ENCODE assay signal across 31 cellular contexts in the genomic region with DNA sequence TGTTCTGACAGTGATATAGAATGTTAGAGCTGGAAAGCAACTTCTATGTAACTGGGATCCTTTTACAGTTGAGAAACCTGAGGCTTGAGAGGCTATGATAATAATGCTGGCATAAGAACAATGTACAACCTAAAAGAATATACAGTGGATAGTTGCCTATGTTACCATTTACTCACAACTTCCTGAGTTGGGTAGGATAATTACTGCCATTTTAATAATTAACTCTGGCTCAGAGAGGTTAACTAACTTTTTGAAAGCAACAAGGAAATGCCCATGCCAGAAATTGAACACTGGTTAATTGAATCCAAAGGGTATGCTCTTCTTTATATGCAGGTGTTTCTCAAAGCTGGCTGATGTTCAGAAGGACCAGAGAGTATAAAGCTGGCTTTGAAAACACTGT.
"Had no signal": no experiment of that assay in that cellular context is flagged by ENCODE, and none has a peak within 500 bp of the region (broad histone marks: within the 10 kb centered on the region; RNA-seq: fewer than 3 reads in every experiment).

No MANE protein-coding gene starts in this region.

- FAIRE-seq: K562, RCC 7860 had no signal

- H3K27me3 ChIP-seq: SJCRH30 had no signal

- H3K4me3 ChIP-seq: K562, MG63, PC-9, SJCRH30, SK-N-MC had no signal

- H3K27ac ChIP-seq: PC-9, RWPE1, SJCRH30, SK-N-MC had no signal

- H3K4me1 ChIP-seq: SJCRH30 had no signal

- DNase-seq: Kasumi-1, KG1, MG63, NCI-H1048, NCI-H1092 treated with DMSO at 0.1 percent for 48 hours, NCI-H1105 treated with DMSO at 0.1 percent for 48 hours, NCI-H1417, NCI-H1436, NCI-H146, NCI-H187, NCI-H1930, NCI-H2029 treated with DMSO at 0.1 percent for 48 hours, NCI-H2081 treated with DMSO at 0.1 percent for 48 hours, NCI-H2227 treated with DMSO at 0.1 percent for 48 hours, NCI-H345, NCI-H446, NCI-H510A treated with DMSO at 0.1 percent for 48 hours, NCI-H524 treated with DMSO at 0.1 percent for 48 hours, NCI-H526 treated with DMSO at 0.1 percent for 48 hours, NCI-H774, PC-9, SHP77, SIG-M5, SJCRH30 had no signal

- ATAC-seq: K562, Panc1, Right ventricle myocardium inferior, SK-N-SH treated with all-trans-retinoic acid at 6 μM for 48 hours had no signal

- H3K9me3 ChIP-seq: MG63, SJCRH30 had no signal
